9 cellular contexts compared by ENCODE assay signal in the genomic region with DNA sequence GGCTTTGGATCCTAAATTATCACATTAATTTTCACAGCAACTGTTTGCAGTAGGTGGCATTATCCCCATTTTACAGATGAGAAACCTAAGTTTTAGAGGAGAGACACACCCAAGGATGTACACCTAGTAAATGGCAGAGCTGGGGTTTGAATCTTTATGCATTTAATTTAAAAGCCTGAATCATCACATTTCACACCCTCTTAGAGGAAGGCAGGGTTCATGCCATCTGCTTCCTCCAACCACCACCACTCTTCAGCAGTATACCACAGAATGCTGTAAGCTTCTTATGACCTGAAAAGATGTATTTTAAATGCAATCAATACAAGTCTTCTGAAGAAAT.
DNase-seq lines count a peak whose midpoint lies in the region; ATAC-seq lines count a peak whose summit lies in the region.
"Had no signal": no experiment of that assay in that cellular context is flagged by ENCODE, and none has a peak within 500 bp of the region (broad histone marks: within the 10 kb centered on the region; RNA-seq: fewer than 3 reads in every experiment).

No MANE protein-coding gene starts in this region.

- ATAC-seq in activated naive CD8-positive, alpha-beta T cell treated with anti-CD3 and anti-CD28 coated beads, Interleukin-2, amount 10 ng/mL, durations not matched to agents 7 days and 5 days (ENCODE audit: low read depth) = peak; percentile 55
- peak; percentile 39 for ATAC-seq in aorta (ENCODE audit: low FRiP score)

- no peaks in the 10 kb centered on the region for H3K9me3 ChIP-seq in aorta (ENCODE audit: control insufficient read depth, low read length)

- no peaks in the 10 kb centered on the region for H3K27me3 Mint-ChIP-seq in activated naive CD8-positive, alpha-beta T cell treated with anti-CD3 and anti-CD28 coated beads, Interleukin-2, amount 10 ng/mL, durations not matched to agents 7 days and 5 days
- no peaks in the 10 kb centered on the region for H3K27me3 Mint-ChIP-seq in activated naive CD8-positive, alpha-beta T cell treated with anti-CD3 and anti-CD28 coated beads for 36 hours
- H3K27me3 Mint-ChIP-seq in T-helper 2 cell treated with Interferon-gamma antibody and Interleukin-4, amounts not matched to agents 5 μg/mL and 100 μg/mL, for 36 hours (ENCODE audit: low read depth) = peaks cover 7% of the 10 kb centered on the region
- peaks cover 0 to 5% (median 2%) of the 10 kb centered on the region in 3 donors for H3K27me3 Mint-ChIP-seq in immature natural killer cell (ENCODE audit: low read depth in 3 of 3)

- no peaks in the 10 kb centered on the region for H3K27me3 ChIP-seq in aorta (ENCODE audit: control insufficient read depth in 1 of 2, insufficient read depth in 2 of 2, low read length in 1 of 2)

- H3K36me3 ChIP-seq in aorta (ENCODE audit: control insufficient read depth in 1 of 2, insufficient read depth in 2 of 2, low read length in 1 of 2) = no peaks in the 10 kb centered on the region

- H3K36me3 Mint-ChIP-seq in activated naive CD8-positive, alpha-beta T cell treated with anti-CD3 and anti-CD28 coated beads, Interleukin-2, amount 10 ng/mL, durations not matched to agents 7 days and 5 days = peaks cover 6% of the 10 kb centered on the region
- peaks cover 12% of the 10 kb centered on the region for H3K36me3 Mint-ChIP-seq in activated naive CD8-positive, alpha-beta T cell treated with anti-CD3 and anti-CD28 coated beads for 36 hours
- no peaks in the 10 kb centered on the region for H3K36me3 Mint-ChIP-seq in T-helper 2 cell treated with Interferon-gamma antibody and Interleukin-4, amounts not matched to agents 5 μg/mL and 100 μg/mL, for 36 hours (ENCODE audit: low read depth)
- no peaks in the 10 kb centered on the region for H3K36me3 Mint-ChIP-seq in immature natural killer cell

- H3K9me3 Mint-ChIP-seq in activated naive CD8-positive, alpha-beta T cell treated with anti-CD3 and anti-CD28 coated beads, Interleukin-2, amount 10 ng/mL, durations not matched to agents 7 days and 5 days = peaks cover 3% of the 10 kb centered on the region
- peaks cover 6% of the 10 kb centered on the region for H3K9me3 Mint-ChIP-seq in activated naive CD8-positive, alpha-beta T cell treated with anti-CD3 and anti-CD28 coated beads for 36 hours
- no peaks in the 10 kb centered on the region for H3K9me3 Mint-ChIP-seq in T-helper 2 cell treated with Interferon-gamma antibody and Interleukin-4, amounts not matched to agents 5 μg/mL and 100 μg/mL, for 36 hours
- H3K9me3 Mint-ChIP-seq in immature natural killer cell = peaks cover 0 to 2% (median 0%) of the 10 kb centered on the region in 6 donors

- peak overlapping the region; percentile 9 for H3K27ac Mint-ChIP-seq in activated naive CD8-positive, alpha-beta T cell treated with anti-CD3 and anti-CD28 coated beads, Interleukin-2, amount 10 ng/mL, durations not matched to agents 7 days and 5 days
- no peak overlapping the region for H3K27ac Mint-ChIP-seq in activated naive CD8-positive, alpha-beta T cell treated with anti-CD3 and anti-CD28 coated beads for 36 hours
- H3K27ac Mint-ChIP-seq in T-helper 2 cell treated with Interferon-gamma antibody and Interleukin-4, amounts not matched to agents 5 μg/mL and 100 μg/mL, for 36 hours = peak overlapping the region; percentile 10
- H3K27ac Mint-ChIP-seq in immature natural killer cell = peak overlapping the region; percentile 22 to 86 (median 73)

- POLR2A ChIA-PET in activated naive CD8-positive, alpha-beta T cell treated with anti-CD3 and anti-CD28 coated beads, Interleukin-2, amount 10 ng/mL, durations not matched to agents 7 days and 5 days (lab: Charles Lee) = interaction anchor here (0.5 to 1.7 kb wide), 4 partner anchors 26 to 334 kb away, joined by 3 to 9 read pairs (median 4); no protein-coding TSS in a partner anchor

- peak overlapping the region; percentile 5 for H3K4me3 Mint-ChIP-seq in activated naive CD8-positive, alpha-beta T cell treated with anti-CD3 and anti-CD28 coated beads, Interleukin-2, amount 10 ng/mL, durations not matched to agents 7 days and 5 days
- no peak overlapping the region for H3K4me3 Mint-ChIP-seq in activated naive CD8-positive, alpha-beta T cell treated with anti-CD3 and anti-CD28 coated beads for 36 hours
- H3K4me3 Mint-ChIP-seq in T-helper 2 cell treated with Interferon-gamma antibody and Interleukin-4, amounts not matched to agents 5 μg/mL and 100 μg/mL, for 36 hours = peak overlapping the region; percentile 11
- H3K4me3 Mint-ChIP-seq in immature natural killer cell = peak overlapping the region in 4 of 5 donors; percentile 6 to 61 (median 57)

- H3K4me1 Mint-ChIP-seq in activated naive CD8-positive, alpha-beta T cell treated with anti-CD3 and anti-CD28 coated beads, Interleukin-2, amount 10 ng/mL, durations not matched to agents 7 days and 5 days = peaks cover 35% of the 10 kb centered on the region
- peaks cover 34% of the 10 kb centered on the region for H3K4me1 Mint-ChIP-seq in activated naive CD8-positive, alpha-beta T cell treated with anti-CD3 and anti-CD28 coated beads for 36 hours
- H3K4me1 Mint-ChIP-seq in T-helper 2 cell treated with Interferon-gamma antibody and Interleukin-4, amounts not matched to agents 5 μg/mL and 100 μg/mL, for 36 hours (ENCODE audit: low read depth) = peaks cover 32% of the 10 kb centered on the region
- H3K4me1 Mint-ChIP-seq in immature natural killer cell = peaks cover 35 to 37% of the 10 kb centered on the region in 2 donors

- intact Hi-C loops in aorta (cut with DNase I) = loop anchor here (2.0 to 10.0 kb wide), 6 partner anchors 135 to 335 kb away; no protein-coding TSS in a partner anchor

- H3K4me1 ChIP-seq in aorta (ENCODE audit: control insufficient read depth in 1 of 2, insufficient read depth in 2 of 2, low read length in 2 of 2) = peaks cover 0 to 1% of the 10 kb centered on the region in 2 donors

- H3K27ac ChIP-seq in aorta (ENCODE audit: low read depth in 1 of 2, low read length in 2 of 2) = no peak overlapping the region

- no peak for DNase-seq in activated naive CD8-positive, alpha-beta T cell treated with anti-CD3 and anti-CD28 coated beads, Interleukin-2, amount 10 ng/mL, durations not matched to agents 7 days and 5 days
- DNase-seq in activated naive CD8-positive, alpha-beta T cell treated with anti-CD3 and anti-CD28 coated beads for 36 hours = no peak
- DNase-seq in T-helper 2 cell treated with Interferon-gamma antibody and Interleukin-4, amounts not matched to agents 5 μg/mL and 100 μg/mL, for 36 hours (ENCODE audit: low spot score) = no peak
- peak in 1 of 3 donors; percentile 50 for DNase-seq in immature natural killer cell
- DNase-seq in aorta = no peak
- no peak for DNase-seq in SHP77 treated with DMSO at 0.1 percent for 48 hours (lab: John Stamatoyannopoulos, UW)
- no peak for DNase-seq in NCI-H1930 (lab: John Stamatoyannopoulos, UW)
- no peak for DNase-seq in OCI-M1 (lab: John Stamatoyannopoulos, UW)
- DNase-seq: NCI-H1105 treated with DMSO at 0.1 percent for 48 hours had no signal

- H3K4me3 ChIP-seq in aorta (ENCODE audit: low read length in 2 of 2) = no peak overlapping the region
